ENCODE assay signal across 14 cellular contexts in genomic region chr13:35014606-35015005, GRCh38.
DNase-seq lines count a peak whose midpoint lies in the region; TF ChIP-seq lines count a peak whose summit lies in the region.
"Had no signal": no experiment of that assay in that cellular context is flagged by ENCODE, and none has a peak within 500 bp of the region (broad histone marks: within the 10 kb centered on the region; RNA-seq: fewer than 3 reads in every experiment).

No MANE protein-coding gene starts in this region.

- no peak overlapping the region for H3K27ac ChIP-seq in H9 (ENCODE audit: insufficient read length, low read depth, low read length)
- H3K27ac ChIP-seq in osteoblast (ENCODE audit: low read depth, low read length), result no peak overlapping the region
- H3K27ac ChIP-seq: HL-60 had no signal

- H3K79me1 ChIP-seq in H9 (ENCODE audit: insufficient read depth, low read depth, low read length, poor library complexity, severe bottlenecking), result no peaks in the 10 kb centered on the region

- no peak overlapping the region for H4K5ac ChIP-seq in H9 (ENCODE audit: insufficient read length, low read depth, low read length)

- H3T11ph ChIP-seq in H9 (ENCODE audit: low read length), result no peak overlapping the region

- H3K14ac ChIP-seq in H9 (ENCODE audit: insufficient read depth, low read length), result no peak overlapping the region; the same call in 1 of the 2 replicates

- H4K20me1 ChIP-seq in H9 (ENCODE audit: control insufficient read depth, insufficient read depth, insufficient read length) (no peaks in the 10 kb centered on the region), osteoblast (ENCODE audit: insufficient read depth, low read length) (no peaks in the 10 kb centered on the region)

- H4K91ac ChIP-seq in H9 (ENCODE audit: insufficient read length, low read depth, low read length), result no peak overlapping the region

- no peak overlapping the region for H3K9ac ChIP-seq in H9 (ENCODE audit: extremely low read depth, insufficient read length, low read length)

- no peak overlapping the region for H2BK12ac ChIP-seq in H9 (ENCODE audit: insufficient read length, low read depth, low read length)

- no peak overlapping the region for H2BK120ac ChIP-seq in H9 (ENCODE audit: low read depth, low read length, poor library complexity, severe bottlenecking)

- H2AFZ ChIP-seq in H9 (ENCODE audit: low read length) (no peak overlapping the region), osteoblast (ENCODE audit: low read length) (no peak overlapping the region)

- H3K4me1 Mint-ChIP-seq in H9, result peaks cover 15 to 27% of the 10 kb centered on the region in 2 experiments

- no peaks in the 10 kb centered on the region for H3K27me3 Mint-ChIP-seq in H9 (ENCODE audit: low read depth)
- H3K27me3 Mint-ChIP-seq: CD4-positive, alpha-beta T cell had no signal

- H3K9me3 Mint-ChIP-seq in H9, result peaks cover 0 to 5% of the 10 kb centered on the region in 2 experiments; a peak in 1 of 5 replicates

- H3K4me3 ChIP-seq in osteoblast (ENCODE audit: insufficient read depth, low read length), result no peak overlapping the region

- no peaks in the 10 kb centered on the region for H3K4me1 ChIP-seq in H9 (ENCODE audit: insufficient read depth, low read length)
- no peaks in the 10 kb centered on the region for H3K4me1 ChIP-seq in osteoblast (ENCODE audit: insufficient read depth, low read length)

- H3K4me2 ChIP-seq in H9 (ENCODE audit: insufficient read depth, insufficient read length, low read length) (no peak overlapping the region), osteoblast (ENCODE audit: insufficient read depth, low read length) (no peak overlapping the region)

- H2BK15ac ChIP-seq in H9 (ENCODE audit: low read depth, low read length), result no peak overlapping the region

- no CpG with 5 or more reads among the region's 3 CpGs for WGBS in H9 (ENCODE audit: extremely low coverage, insufficient read length, low lambda C conversion rate)

- no peaks in the 10 kb centered on the region for H3K23me2 ChIP-seq in H9 (ENCODE audit: insufficient read length, low read depth, low read length, poor library complexity, severe bottlenecking)

- no peak overlapping the region for H3K23ac ChIP-seq in H9 (ENCODE audit: insufficient read length, low read depth, low read length)

- H3K56ac ChIP-seq in H9 (ENCODE audit: insufficient read length, low read depth, low read length), result no peak overlapping the region

- H3K4ac ChIP-seq in H9 (ENCODE audit: low read depth, low read length), result no peak overlapping the region

- no peak overlapping the region for H2AK5ac ChIP-seq in H9 (ENCODE audit: insufficient read length, low read length)

- peak; percentile 57 for DNase-seq in NCI-H82 (lab: John Stamatoyannopoulos, UW)
- no peak for DNase-seq in NCI-H82 treated with DMSO at 0.1 percent for 48 hours (lab: John Stamatoyannopoulos, UW; ENCODE audit: unreplicated experiment)
- DNase-seq in H9, result peak; percentile 38
- DNase-seq in cerebellar cortex (ENCODE audit: low spot score), result peak; percentile 27
- peak; percentile 1 for DNase-seq in osteoblast (ENCODE audit: insufficient read length, low spot score, missing footprints)
- no peak for DNase-seq in T-helper 9 cell
- no peak for DNase-seq in NAMALWA (ENCODE audit: low spot score)
- DNase-seq in HT-29 (ENCODE audit: low spot score), result no peak
- DNase-seq: CD4-positive, alpha-beta T cell; KG1; NCI-H1092; NCI-H187 treated with DMSO at 0.1 percent for 48 hours; NCI-H226 had no signal

- peaks cover 0 to 6% (median 2%) of the 10 kb centered on the region in 3 experiments; a peak in 3 of 7 replicates for H3K36me3 Mint-ChIP-seq in H9 (ENCODE audit: insufficient read depth in 1 of 3, low read depth in 3 of 3)

- no peaks in the 10 kb centered on the region for H3K27me3 ChIP-seq in H9 (ENCODE audit: insufficient read depth, low read length)
- no peaks in the 10 kb centered on the region for H3K27me3 ChIP-seq in osteoblast (ENCODE audit: insufficient read depth, low read length)

- TF ChIP-seq CTCF in H9 (conservative IDR thresholded peaks at IDR 0.05), result no peak
- no peak for TF ChIP-seq CTCF in osteoblast (IDR thresholded peaks at IDR 0.05; ENCODE audit: extremely low read depth, low read depth, low read length)

- H3K18ac ChIP-seq in H9 (ENCODE audit: insufficient read length, low read depth, low read length), result no peak overlapping the region

- H3K79me2 ChIP-seq in H9 (ENCODE audit: insufficient read depth, low read length) (no peaks in the 10 kb centered on the region; the same call in 1 of the 2 replicates), osteoblast (ENCODE audit: insufficient read depth, low read length) (no peaks in the 10 kb centered on the region)

- H3K27ac Mint-ChIP-seq in H9, result peak overlapping the region in 2 of 3 experiments; percentile 60 to 90; a peak in 4 of 7 replicates
- H3K27ac Mint-ChIP-seq: CD4-positive, alpha-beta T cell had no signal

- no peak overlapping the region for H3K4me3 Mint-ChIP-seq in H9
- H3K4me3 Mint-ChIP-seq: CD4-positive, alpha-beta T cell had no signal

- H2BK20ac ChIP-seq in H9 (ENCODE audit: low read depth, low read length, poor library complexity, severe bottlenecking), result no peak overlapping the region

- H2BK5ac ChIP-seq in H9 (ENCODE audit: insufficient read length, low read length), result no peak overlapping the region

- H3K9me3 ChIP-seq in H9 (ENCODE audit: control insufficient read depth, low read depth, low read length), result no peaks in the 10 kb centered on the region
- no peaks in the 10 kb centered on the region for H3K9me3 ChIP-seq in osteoblast (ENCODE audit: low read depth, low read length)

- H4K8ac ChIP-seq in H9 (replicated peaks; ENCODE audit: insufficient read length, low read depth, low read length), result no peak overlapping the region

- H3K36me3 ChIP-seq in osteoblast (ENCODE audit: insufficient read depth, low read length), result no peaks in the 10 kb centered on the region

Comparison
In these comparisons a context has a peak if more than half of its experiments do, and no peak if none do; other contexts are left out.
1. DNase-seq: peak in NCI-H82 (single experiment), H9 (single experiment), cerebellar cortex (single experiment) and osteoblast (single experiment); none in NCI-H82 treated with DMSO at 0.1 percent for 48 hours (single experiment), T-helper 9 cell (single experiment), NAMALWA (single experiment) and HT-29 (single experiment).